23 cellular contexts compared by ENCODE assay signal in genomic region chr11:60768202-60768601, GRCh38. TPM values are rescaled to one million over a fixed set of nuclear protein-coding genes. Genes with fewer than 3 reads are reported as not detected.
DNase-seq lines count a peak whose midpoint lies in the region; ATAC-seq and TF ChIP-seq lines count a peak whose summit lies in the region.
"Had no signal": no experiment of that assay in that cellular context is flagged by ENCODE, and none has a peak within 500 bp of the region (broad histone marks: within the 10 kb centered on the region; RNA-seq: fewer than 3 reads in every experiment).

No MANE protein-coding gene starts in this region.

- no peak for TF ChIP-seq CTCF in spleen (IDR thresholded peaks at IDR 0.05 in 8 of 11, conservative IDR thresholded peaks at IDR 0.05 in 3 of 11)

- H3K27ac ChIP-seq in spleen: no peak overlapping the region
- H3K27ac ChIP-seq: 22Rv1; BLaER1 treated with 17β-estradiol and CSF1 and Interleukin-3, amounts not matched to agents 10 nM and 100 nM; GM23248 had no signal

- H3K4me1 ChIP-seq in spleen: peaks cover 0 to 5% (median 0%) of the 10 kb centered on the region in 6 donors
- H3K4me1 ChIP-seq: BE2C had no signal

- WGBS in spleen, 5 donors: 84 to 94% (median 93%) methylated on average over 8 of the region's 8 CpGs

- peak; percentile 47 for DNase-seq in activated effector memory CD4-positive, alpha-beta T cell treated with anti-CD3 and anti-CD28 coated beads, Interleukin-2, amount 50 U/mL, for 16 hours
- DNase-seq in activated effector memory CD4-positive, alpha-beta T cell treated with Interleukin-2 at 50 U/mL for 16 hours: no peak
- DNase-seq in mesenteric fat pad (ENCODE audit: low spot score) (peak; percentile 76), spleen (peak; percentile 64), MG63 (no peak), NCI-H1417 treated with DMSO at 0.1 percent for 48 hours (lab: John Stamatoyannopoulos, UW) (no peak)
- DNase-seq: AML-193; BE2C; CD8-positive, alpha-beta memory T cell; DMS 273 treated with DMSO at 0.1 percent for 48 hours; DMS79; EL; GDM1; GM23248; H7; HCEC 1CT had no signal

- no peak for ATAC-seq in HG03571 (IDR thresholded peaks at IDR 0.05; ENCODE audit: unreplicated experiment)
- ATAC-seq: GM12878 had no signal

- H3K9me3 ChIP-seq in spleen (no peaks in the 10 kb centered on the region), MG63 (no peaks in the 10 kb centered on the region)
- H3K9me3 ChIP-seq: BE2C; BLaER1 treated with 17β-estradiol and CSF1 and Interleukin-3, amounts not matched to agents 10 nM and 100 nM had no signal

- peaks cover 0 to 68% (median 19%) of the 10 kb centered on the region in 7 donors for H3K27me3 ChIP-seq in spleen (replicated peaks in 1 of 7)
- H3K27me3 ChIP-seq in MG63: no peaks in the 10 kb centered on the region
- H3K27me3 ChIP-seq: BE2C; BLaER1 treated with 17β-estradiol and CSF1 and Interleukin-3, amounts not matched to agents 10 nM and 100 nM had no signal

- intact Hi-C loops in spleen (cut with DNase I; ENCODE audit: low total_unique reads): no loop called here

- H3K36me3 ChIP-seq in spleen: no peaks in the 10 kb centered on the region
- H3K36me3 ChIP-seq in MG63: no peaks in the 10 kb centered on the region
- H3K36me3 ChIP-seq: BE2C; BLaER1 treated with 17β-estradiol and CSF1 and Interleukin-3, amounts not matched to agents 10 nM and 100 nM had no signal

- TF ChIP-seq POLR2A in spleen (IDR thresholded peaks at IDR 0.05): no peak

- no peak overlapping the region for H3K4me3 ChIP-seq in spleen
- no peak overlapping the region for H3K4me3 ChIP-seq in MG63
- H3K4me3 ChIP-seq: BLaER1 treated with 17β-estradiol and CSF1 and Interleukin-3, amounts not matched to agents 10 nM and 100 nM; GM12878; GM23248 had no signal

RNA-seq across cellular contexts. Expression of gene MS4A15, which starts 11.5 kb away (rescaled TPM):
- not detected for total RNA-seq in mesenteric fat pad
- total RNA-seq in spleen: not detected
- not detected for polyA plus RNA-seq in spleen
- total RNA-seq in MG63 (2014; rRNA removed; shearing (Covaris generic); ENCODE audit: low replicate concordance): not detected in 2 replicates
- total RNA-seq: CD4-positive, alpha-beta T cell; CD8-positive, alpha-beta memory T cell; GM23248 had no signal
- polyA plus RNA-seq: CD14-positive monocyte; CD8-positive, alpha-beta memory T cell; GM23248 had no signal

RNA-seq across cellular contexts. Expression of gene MS4A10, which starts 16.9 kb away (rescaled TPM):
- total RNA-seq in mesenteric fat pad: not detected
- total RNA-seq in spleen: not detected
- polyA plus RNA-seq in spleen: not detected
- total RNA-seq in MG63 (2014; rRNA removed; shearing (Covaris generic); ENCODE audit: low replicate concordance): not detected in 2 replicates
- total RNA-seq: CD4-positive, alpha-beta T cell; CD8-positive, alpha-beta memory T cell; GM12878; GM23248; H1; H7 had no signal
- polyA plus RNA-seq: CD14-positive monocyte; CD8-positive, alpha-beta memory T cell; GM12878; GM23248; H1 had no signal

RNA-seq across cellular contexts. Expression of gene MS4A18, which starts 43.7 kb away (rescaled TPM):
- not detected for total RNA-seq in mesenteric fat pad
- not detected for total RNA-seq in spleen
- not detected for polyA plus RNA-seq in spleen
- not detected in 2 replicates for total RNA-seq in MG63 (2014; rRNA removed; shearing (Covaris generic); ENCODE audit: low replicate concordance)
- total RNA-seq: CD4-positive, alpha-beta T cell; CD8-positive, alpha-beta memory T cell; GM12878; GM23248; H1; H7 had no signal
- polyA plus RNA-seq: CD14-positive monocyte; CD8-positive, alpha-beta memory T cell; GM12878; GM23248; H1 had no signal

Comparison
In these comparisons a context has a peak if more than half of its experiments do, and no peak if none do; other contexts are left out.
1. DNase-seq: peak in activated effector memory CD4-positive, alpha-beta T cell treated with anti-CD3 and anti-CD28 coated beads, Interleukin-2, amount 50 U/mL, for 16 hours (single experiment), mesenteric fat pad (single experiment) and spleen (single experiment); none in activated effector memory CD4-positive, alpha-beta T cell treated with Interleukin-2 at 50 U/mL for 16 hours (single experiment), MG63 (single experiment) and NCI-H1417 treated with DMSO at 0.1 percent for 48 hours (single experiment).